In the genomic region with DNA sequence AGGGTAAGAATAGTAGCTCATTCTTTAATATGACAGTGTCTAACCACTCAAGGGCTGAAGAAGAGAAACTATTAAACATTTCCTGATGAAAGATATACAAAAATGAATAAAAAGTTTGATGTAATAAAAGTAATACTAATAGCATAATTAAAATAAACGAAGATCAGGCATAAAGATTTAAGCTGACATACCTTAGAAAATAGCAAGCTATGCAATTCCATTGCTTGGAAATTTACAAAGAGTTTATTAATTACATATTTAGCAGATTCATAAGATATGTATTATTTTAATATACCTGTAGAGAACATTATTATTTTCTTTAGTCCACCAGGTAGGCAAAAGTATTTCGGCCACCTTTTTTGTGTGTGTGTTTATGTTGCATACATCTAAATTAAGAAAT, we compare ENCODE assay signal across 34 cellular contexts.
"Had no signal": no experiment of that assay in that cellular context is flagged by ENCODE, and none has a peak within 500 bp of the region (broad histone marks: within the 10 kb centered on the region; RNA-seq: fewer than 3 reads in every experiment).

No MANE protein-coding gene starts in this region.

- DNase-seq: activated effector memory CD4-positive, alpha-beta T cell treated with anti-CD3 and anti-CD28 coated beads, Interleukin-2, amount 50 U/mL, for 16 hours; activated effector memory CD4-positive, alpha-beta T cell treated with Interleukin-2 at 50 U/mL for 16 hours; activated gamma-delta T cell; activated gamma-delta T cell treated with Interleukin-2 at 50 U/mL for 16 hours; activated naive CD4-positive, alpha-beta T cell; activated naive CD4-positive, alpha-beta T cell treated with anti-CD3 and anti-CD28 coated beads for 36 hours; activated naive CD4-positive, alpha-beta T cell treated with anti-CD3 and anti-CD28 coated beads, Interleukin-2, amount 10 ng/mL, durations not matched to agents 7 days and 5 days; activated naive CD4-positive, alpha-beta T cell treated with anti-CD3 and anti-CD28 coated beads, Interleukin-2, amount 50 U/mL, for 16 hours; activated naive CD4-positive, alpha-beta T cell treated with Interleukin-2 at 50 U/mL for 16 hours; activated naive CD8-positive, alpha-beta T cell treated with anti-CD3 and anti-CD28 coated beads for 36 hours; activated naive CD8-positive, alpha-beta T cell treated with anti-CD3 and anti-CD28 coated beads, Interleukin-2, amount 10 ng/mL, durations not matched to agents 7 days and 5 days; activated naive CD8-positive, alpha-beta T cell treated with anti-CD3 and anti-CD28 coated beads, Interleukin-2, amount 50 U/mL, for 24 hours; activated T-cell treated with anti-CD3 and anti-CD28 coated beads, Interleukin-2, amount 50 U/mL, for 1 hour; activated T-cell treated with anti-CD3 and anti-CD28 coated beads, Interleukin-2, amount 50 U/mL, for 24 hours; activated T-cell treated with anti-CD3 and anti-CD28 coated beads, Interleukin-2, amount 50 U/mL, for 4 hours; activated T-cell treated with anti-CD3 and anti-CD28 coated beads, Interleukin-2, amount 50 U/mL, for 48 hours; activated T-cell treated with anti-CD3 and anti-CD28 coated beads, Interleukin-2, amount 50 U/mL, for 72 hours; adrenal gland; amniotic stem cell; amygdala; anterior cingulate cortex; aorta; body of pancreas; brain microvascular endothelial cell; caudate nucleus; central memory CD4-positive, alpha-beta T cell; cerebellar nuclear complex had no signal

- FAIRE-seq: astrocyte, bronchial epithelial cell had no signal

- H3K27ac ChIP-seq: adrenal gland, ascending aorta, brain microvascular endothelial cell, breast epithelium, cardiac muscle cell had no signal

- H3K27me3 ChIP-seq: adrenal gland, ascending aorta, body of pancreas, brain microvascular endothelial cell, breast epithelium, cardiac muscle cell had no signal

- H3K36me3 ChIP-seq: adrenal gland, ascending aorta, brain microvascular endothelial cell, breast epithelium, cardiac muscle cell had no signal

- H3K9me3 ChIP-seq: adrenal gland, ascending aorta, body of pancreas, breast epithelium had no signal

- ATAC-seq: activated naive CD4-positive, alpha-beta T cell treated with anti-CD3 and anti-CD28 coated beads, Interleukin-2, amount 50 U/mL, for 72 hours; activated naive CD8-positive, alpha-beta T cell treated with anti-CD3 and anti-CD28 coated beads, Interleukin-2, amount 50 U/mL, for 24 hours; activated T-cell treated with anti-CD3 and anti-CD28 coated beads, Interleukin-2, amount 50 U/mL, for 4 hours; activated T-cell treated with anti-CD3 and anti-CD28 coated beads, Interleukin-2, amount 50 U/mL, for 72 hours; activated T-helper 17 cell treated with anti-CD3 and anti-CD28 coated beads, Interleukin-2, amount 50 U/mL, for 72 hours; body of pancreas had no signal

- H3K4me1 ChIP-seq: adrenal gland, ascending aorta, breast epithelium had no signal

- H3K4me3 ChIP-seq: adrenal gland, ascending aorta, body of pancreas, breast epithelium, cardiac muscle cell had no signal
